Comparison of ENCODE assay signal across 1 cellular context in the genomic region with DNA sequence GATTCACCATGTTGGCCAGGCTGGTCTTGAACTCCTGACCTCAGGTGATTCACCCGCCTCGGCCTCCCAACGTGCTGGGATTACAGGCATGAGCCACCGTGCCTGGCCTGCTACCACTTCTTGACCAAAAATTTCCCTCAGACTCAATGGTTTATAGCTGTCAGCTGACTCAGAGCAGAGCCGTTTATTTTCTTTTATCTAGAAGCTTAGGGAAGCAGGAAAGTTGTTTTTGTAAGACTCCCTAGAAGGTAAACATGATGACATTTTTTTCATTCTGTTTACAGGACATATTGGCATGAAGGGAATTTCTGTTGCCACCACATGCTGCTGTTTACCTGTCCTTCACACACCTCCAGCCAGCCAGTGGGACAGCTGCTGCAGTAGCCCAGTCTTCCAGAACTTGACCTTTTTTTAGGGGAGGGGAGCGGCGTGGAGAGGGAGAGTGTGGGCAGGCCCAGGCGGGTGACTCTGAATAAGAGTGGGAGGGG.
TF ChIP-seq lines count a peak whose summit lies in the region.

No MANE protein-coding gene starts in this region.

TF ChIP-seq in HEK293, 187 proteins besides CTCF, POLR2A, EP300 and RAD21 (continued from another document):
- TF ChIP-seq, protein P1, sequence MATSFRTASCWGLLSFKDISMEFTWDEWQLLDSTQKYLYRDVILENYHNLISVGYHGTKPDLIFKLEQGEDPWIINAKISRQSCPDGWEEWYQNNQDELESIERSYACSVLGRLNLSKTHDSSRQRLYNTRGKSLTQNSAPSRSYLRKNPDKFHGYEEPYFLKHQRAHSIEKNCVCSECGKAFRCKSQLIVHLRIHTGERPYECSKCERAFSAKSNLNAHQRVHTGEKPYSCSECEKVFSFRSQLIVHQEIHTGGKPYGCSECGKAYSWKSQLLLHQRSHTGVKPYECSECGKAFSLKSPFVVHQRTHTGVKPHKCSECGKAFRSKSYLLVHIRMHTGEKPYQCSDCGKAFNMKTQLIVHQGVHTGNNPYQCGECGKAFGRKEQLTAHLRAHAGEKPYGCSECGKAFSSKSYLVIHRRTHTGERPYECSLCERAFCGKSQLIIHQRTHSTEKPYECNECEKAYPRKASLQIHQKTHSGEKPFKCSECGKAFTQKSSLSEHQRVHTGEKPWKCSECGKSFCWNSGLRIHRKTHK (tag by site-specific recombination; IDR thresholded peaks at IDR 0.05) = no peak
- no peak for TF ChIP-seq ZNF223 (tag by site-specific recombination; IDR thresholded peaks at IDR 0.05)
- TF ChIP-seq ZNF768 (tag by site-specific recombination; IDR thresholded peaks at IDR 0.05) = no peak
- TF ChIP-seq ZNF169 (tag by site-specific recombination; IDR thresholded peaks at IDR 0.05) = no peak
- TF ChIP-seq, protein P2, sequence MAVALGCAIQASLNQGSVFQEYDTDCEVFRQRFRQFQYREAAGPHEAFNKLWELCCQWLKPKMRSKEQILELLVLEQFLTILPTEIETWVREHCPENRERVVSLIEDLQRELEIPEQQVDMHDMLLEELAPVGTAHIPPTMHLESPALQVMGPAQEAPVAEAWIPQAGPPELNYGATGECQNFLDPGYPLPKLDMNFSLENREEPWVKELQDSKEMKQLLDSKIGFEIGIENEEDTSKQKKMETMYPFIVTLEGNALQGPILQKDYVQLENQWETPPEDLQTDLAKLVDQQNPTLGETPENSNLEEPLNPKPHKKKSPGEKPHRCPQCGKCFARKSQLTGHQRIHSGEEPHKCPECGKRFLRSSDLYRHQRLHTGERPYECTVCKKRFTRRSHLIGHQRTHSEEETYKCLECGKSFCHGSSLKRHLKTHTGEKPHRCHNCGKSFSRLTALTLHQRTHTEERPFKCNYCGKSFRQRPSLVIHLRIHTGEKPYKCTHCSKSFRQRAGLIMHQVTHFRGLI (tag by site-specific recombination; IDR thresholded peaks at IDR 0.05) = no peak
- TF ChIP-seq OSR2 (tag by site-specific recombination; IDR thresholded peaks at IDR 0.05) = peak; percentile 69; the same call in 1 of the 2 replicates
- no peak for TF ChIP-seq ZNF354C (tag by site-specific recombination; IDR thresholded peaks at IDR 0.05; ENCODE audit: borderline replicate concordance, low read depth)
- TF ChIP-seq ZNF311 (tag by site-specific recombination; IDR thresholded peaks at IDR 0.05; ENCODE audit: borderline replicate concordance) = no peak
- TF ChIP-seq ZNF19 (tag by site-specific recombination; IDR thresholded peaks at IDR 0.05; ENCODE audit: low read depth) = no peak
- TF ChIP-seq ZNF791 (tag by site-specific recombination; IDR thresholded peaks at IDR 0.05) = no peak
- TF ChIP-seq, protein P3, sequence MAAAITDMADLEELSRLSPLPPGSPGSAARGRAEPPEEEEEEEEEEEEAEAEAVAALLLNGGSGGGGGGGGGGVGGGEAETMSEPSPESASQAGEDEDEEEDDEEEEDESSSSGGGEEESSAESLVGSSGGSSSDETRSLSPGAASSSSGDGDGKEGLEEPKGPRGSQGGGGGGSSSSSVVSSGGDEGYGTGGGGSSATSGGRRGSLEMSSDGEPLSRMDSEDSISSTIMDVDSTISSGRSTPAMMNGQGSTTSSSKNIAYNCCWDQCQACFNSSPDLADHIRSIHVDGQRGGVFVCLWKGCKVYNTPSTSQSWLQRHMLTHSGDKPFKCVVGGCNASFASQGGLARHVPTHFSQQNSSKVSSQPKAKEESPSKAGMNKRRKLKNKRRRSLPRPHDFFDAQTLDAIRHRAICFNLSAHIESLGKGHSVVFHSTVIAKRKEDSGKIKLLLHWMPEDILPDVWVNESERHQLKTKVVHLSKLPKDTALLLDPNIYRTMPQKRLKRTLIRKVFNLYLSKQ (tag by site-specific recombination; IDR thresholded peaks at IDR 0.05; ENCODE audit: borderline replicate concordance) = no peak
- TF ChIP-seq, protein P4, sequence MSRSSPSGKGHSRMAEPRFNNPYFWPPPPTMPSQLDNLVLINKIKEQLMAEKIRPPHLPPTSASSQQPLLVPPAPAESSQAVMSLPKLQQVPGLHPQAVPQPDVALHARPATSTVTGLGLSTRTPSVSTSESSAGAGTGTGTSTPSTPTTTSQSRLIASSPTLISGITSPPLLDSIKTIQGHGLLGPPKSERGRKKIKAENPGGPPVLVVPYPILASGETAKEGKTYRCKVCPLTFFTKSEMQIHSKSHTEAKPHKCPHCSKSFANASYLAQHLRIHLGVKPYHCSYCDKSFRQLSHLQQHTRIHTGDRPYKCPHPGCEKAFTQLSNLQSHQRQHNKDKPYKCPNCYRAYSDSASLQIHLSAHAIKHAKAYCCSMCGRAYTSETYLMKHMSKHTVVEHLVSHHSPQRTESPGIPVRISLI (tag by site-specific recombination; IDR thresholded peaks at IDR 0.05) = no peak
- TF ChIP-seq, protein P5, sequence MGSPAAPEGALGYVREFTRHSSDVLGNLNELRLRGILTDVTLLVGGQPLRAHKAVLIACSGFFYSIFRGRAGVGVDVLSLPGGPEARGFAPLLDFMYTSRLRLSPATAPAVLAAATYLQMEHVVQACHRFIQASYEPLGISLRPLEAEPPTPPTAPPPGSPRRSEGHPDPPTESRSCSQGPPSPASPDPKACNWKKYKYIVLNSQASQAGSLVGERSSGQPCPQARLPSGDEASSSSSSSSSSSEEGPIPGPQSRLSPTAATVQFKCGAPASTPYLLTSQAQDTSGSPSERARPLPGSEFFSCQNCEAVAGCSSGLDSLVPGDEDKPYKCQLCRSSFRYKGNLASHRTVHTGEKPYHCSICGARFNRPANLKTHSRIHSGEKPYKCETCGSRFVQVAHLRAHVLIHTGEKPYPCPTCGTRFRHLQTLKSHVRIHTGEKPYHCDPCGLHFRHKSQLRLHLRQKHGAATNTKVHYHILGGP (tag by site-specific recombination; IDR thresholded peaks at IDR 0.05) = 0 out of 2 replicates have a peak, but pooled peaks have one; percentile 21
- no peak for TF ChIP-seq KLF9 (tag by site-specific recombination; IDR thresholded peaks at IDR 0.05; ENCODE audit: low read depth)
- TF ChIP-seq MZF1 (tag by site-specific recombination; IDR thresholded peaks at IDR 0.05; ENCODE audit: borderline replicate concordance) = no peak
- TF ChIP-seq, protein P6, sequence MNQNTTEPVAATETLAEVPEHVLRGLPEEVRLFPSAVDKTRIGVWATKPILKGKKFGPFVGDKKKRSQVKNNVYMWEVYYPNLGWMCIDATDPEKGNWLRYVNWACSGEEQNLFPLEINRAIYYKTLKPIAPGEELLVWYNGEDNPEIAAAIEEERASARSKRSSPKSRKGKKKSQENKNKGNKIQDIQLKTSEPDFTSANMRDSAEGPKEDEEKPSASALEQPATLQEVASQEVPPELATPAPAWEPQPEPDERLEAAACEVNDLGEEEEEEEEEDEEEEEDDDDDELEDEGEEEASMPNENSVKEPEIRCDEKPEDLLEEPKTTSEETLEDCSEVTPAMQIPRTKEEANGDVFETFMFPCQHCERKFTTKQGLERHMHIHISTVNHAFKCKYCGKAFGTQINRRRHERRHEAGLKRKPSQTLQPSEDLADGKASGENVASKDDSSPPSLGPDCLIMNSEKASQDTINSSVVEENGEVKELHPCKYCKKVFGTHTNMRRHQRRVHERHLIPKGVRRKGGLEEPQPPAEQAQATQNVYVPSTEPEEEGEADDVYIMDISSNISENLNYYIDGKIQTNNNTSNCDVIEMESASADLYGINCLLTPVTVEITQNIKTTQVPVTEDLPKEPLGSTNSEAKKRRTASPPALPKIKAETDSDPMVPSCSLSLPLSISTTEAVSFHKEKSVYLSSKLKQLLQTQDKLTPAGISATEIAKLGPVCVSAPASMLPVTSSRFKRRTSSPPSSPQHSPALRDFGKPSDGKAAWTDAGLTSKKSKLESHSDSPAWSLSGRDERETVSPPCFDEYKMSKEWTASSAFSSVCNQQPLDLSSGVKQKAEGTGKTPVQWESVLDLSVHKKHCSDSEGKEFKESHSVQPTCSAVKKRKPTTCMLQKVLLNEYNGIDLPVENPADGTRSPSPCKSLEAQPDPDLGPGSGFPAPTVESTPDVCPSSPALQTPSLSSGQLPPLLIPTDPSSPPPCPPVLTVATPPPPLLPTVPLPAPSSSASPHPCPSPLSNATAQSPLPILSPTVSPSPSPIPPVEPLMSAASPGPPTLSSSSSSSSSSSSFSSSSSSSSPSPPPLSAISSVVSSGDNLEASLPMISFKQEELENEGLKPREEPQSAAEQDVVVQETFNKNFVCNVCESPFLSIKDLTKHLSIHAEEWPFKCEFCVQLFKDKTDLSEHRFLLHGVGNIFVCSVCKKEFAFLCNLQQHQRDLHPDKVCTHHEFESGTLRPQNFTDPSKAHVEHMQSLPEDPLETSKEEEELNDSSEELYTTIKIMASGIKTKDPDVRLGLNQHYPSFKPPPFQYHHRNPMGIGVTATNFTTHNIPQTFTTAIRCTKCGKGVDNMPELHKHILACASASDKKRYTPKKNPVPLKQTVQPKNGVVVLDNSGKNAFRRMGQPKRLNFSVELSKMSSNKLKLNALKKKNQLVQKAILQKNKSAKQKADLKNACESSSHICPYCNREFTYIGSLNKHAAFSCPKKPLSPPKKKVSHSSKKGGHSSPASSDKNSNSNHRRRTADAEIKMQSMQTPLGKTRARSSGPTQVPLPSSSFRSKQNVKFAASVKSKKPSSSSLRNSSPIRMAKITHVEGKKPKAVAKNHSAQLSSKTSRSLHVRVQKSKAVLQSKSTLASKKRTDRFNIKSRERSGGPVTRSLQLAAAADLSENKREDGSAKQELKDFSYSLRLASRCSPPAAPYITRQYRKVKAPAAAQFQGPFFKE (tag by site-specific recombination; IDR thresholded peaks at IDR 0.05; ENCODE audit: borderline replicate concordance) = no peak
- TF ChIP-seq ZNF596 (tag by site-specific recombination; IDR thresholded peaks at IDR 0.05) = no peak
- no peak for TF ChIP-seq ZNF76 (tag by site-specific recombination; IDR thresholded peaks at IDR 0.05; ENCODE audit: borderline replicate concordance, low read depth)
- TF ChIP-seq ZNF514 (tag by site-specific recombination; IDR thresholded peaks at IDR 0.05) = no peak
- TF ChIP-seq ZBTB48 (tag by site-specific recombination; IDR thresholded peaks at IDR 0.05) = peak; percentile 42; the same call in 1 of the 2 replicates
- no peak for TF ChIP-seq ZBTB7A (tag by site-specific recombination; IDR thresholded peaks at IDR 0.05; ENCODE audit: low read depth)
- no peak for TF ChIP-seq OVOL3 (tag by site-specific recombination; IDR thresholded peaks at IDR 0.05)
- no peak for TF ChIP-seq GLI4 (tag by site-specific recombination; IDR thresholded peaks at IDR 0.05)
